10 cellular contexts compared by ENCODE assay signal in genomic region chr5:112863549-112863948, GRCh38. TPM values are rescaled to one million over a fixed set of nuclear protein-coding genes. Genes with fewer than 3 reads are reported as not detected.
DNase-seq lines count a peak whose midpoint lies in the region; ATAC-seq and TF ChIP-seq lines count a peak whose summit lies in the region.
"Had no signal": no experiment of that assay in that cellular context is flagged by ENCODE, and none has a peak within 500 bp of the region (broad histone marks: within the 10 kb centered on the region; RNA-seq: fewer than 3 reads in every experiment).

No MANE protein-coding gene starts in this region.

- DNase-seq in CD14-positive monocyte (ENCODE audit: low spot score) = no peak
- DNase-seq in H9 = no peak
- DNase-seq in adrenal gland = peak; percentile 34 to 76 (median 64)
- DNase-seq in mesothelial cell of epicardium (ENCODE audit: low spot score in 2 of 2, unreplicated experiment in 2 of 2) = no peak
- DNase-seq in GF-D8 (lab: John Stamatoyannopoulos, UW) = no peak
- DNase-seq: NCI-H187 had no signal

- intact Hi-C loops in CD14-positive monocyte (cut with micrococcal nuclease) (loop anchor here in 1 of 2 donors (5.0 kb wide), 2 partner anchors 59 to 114 kb away; partner anchors contain the start of genes DCP2 and REEP5), adrenal gland (cut with DNase I) (loop anchor here in 1 of 2 donors (10.0 kb wide), 1 partner anchor 61 kb away; the partner anchor contains the start of gene REEP5)

- H3K27me3 Mint-ChIP-seq in CD14-positive monocyte (ENCODE audit: low read depth in 3 of 3) (no peaks in the 10 kb centered on the region), H9 (ENCODE audit: low read depth) (peaks cover 15% of the 10 kb centered on the region), mesothelial cell of epicardium (ENCODE audit: low read depth) (no peaks in the 10 kb centered on the region)

- H2BK120ac ChIP-seq in H9 (ENCODE audit: low read depth, low read length, poor library complexity, severe bottlenecking) = no peak overlapping the region

- H2BK20ac ChIP-seq in H9 (ENCODE audit: low read depth, low read length, poor library complexity, severe bottlenecking) = no peak overlapping the region

- H3K27ac ChIP-seq in H9 (ENCODE audit: insufficient read length, low read depth, low read length) (no peak overlapping the region), adrenal gland (no peak overlapping the region)
- H3K27ac ChIP-seq: thoracic aorta had no signal

- H3K4me1 Mint-ChIP-seq in CD14-positive monocyte (peaks cover 32% of the 10 kb centered on the region), H9 (peaks cover 13 to 19% of the 10 kb centered on the region in 2 experiments), mesothelial cell of epicardium (peaks cover 26% of the 10 kb centered on the region)

- no peak overlapping the region for H4K91ac ChIP-seq in H9 (ENCODE audit: insufficient read length, low read depth, low read length)

- H4K5ac ChIP-seq in H9 (ENCODE audit: insufficient read length, low read depth, low read length) = no peak overlapping the region

- peak overlapping the region in 4 of 7 donors; percentile 9 to 70 (median 52) for H3K27ac Mint-ChIP-seq in CD14-positive monocyte
- H3K27ac Mint-ChIP-seq in H9 = peak overlapping the region in 2 of 3 experiments; percentile 24 to 34; a peak in 1 of 7 replicates
- H3K27ac Mint-ChIP-seq in mesothelial cell of epicardium = peak overlapping the region; percentile 67

- no peak overlapping the region for H3K23ac ChIP-seq in H9 (ENCODE audit: insufficient read length, low read depth, low read length)

- no peak overlapping the region for H3T11ph ChIP-seq in H9 (ENCODE audit: low read length)

- no peak overlapping the region for H3K4me3 Mint-ChIP-seq in CD14-positive monocyte
- H3K4me3 Mint-ChIP-seq in H9 = peak overlapping the region; percentile 51 to 95; a peak in 3 of 5 replicates
- peak overlapping the region; percentile 39 for H3K4me3 Mint-ChIP-seq in mesothelial cell of epicardium

- peaks cover 0 to 47% of the 10 kb centered on the region in 2 donors for H3K36me3 ChIP-seq in adrenal gland (replicated peaks in 1 of 2)

- peaks cover 3% of the 10 kb centered on the region for H3K79me1 ChIP-seq in H9 (ENCODE audit: insufficient read depth, low read depth, low read length, poor library complexity, severe bottlenecking)

- no peak for TF ChIP-seq POLR2A in adrenal gland (IDR thresholded peaks at IDR 0.05)

- no peak overlapping the region for H2BK15ac ChIP-seq in H9 (ENCODE audit: low read depth, low read length)

- peaks cover 4% of the 10 kb centered on the region for H3K23me2 ChIP-seq in H9 (ENCODE audit: insufficient read length, low read depth, low read length, poor library complexity, severe bottlenecking)

- no peaks in the 10 kb centered on the region for H4K20me1 ChIP-seq in H9 (ENCODE audit: control insufficient read depth, insufficient read depth, insufficient read length)

- peaks cover 36 to 55% of the 10 kb centered on the region in 2 donors for H3K36me3 Mint-ChIP-seq in CD14-positive monocyte
- H3K36me3 Mint-ChIP-seq in H9 (ENCODE audit: insufficient read depth in 1 of 3, low read depth in 3 of 3) = peaks cover 40 to 65% (median 44%) of the 10 kb centered on the region in 3 experiments
- H3K36me3 Mint-ChIP-seq in mesothelial cell of epicardium = peaks cover 12% of the 10 kb centered on the region

- no peak overlapping the region for H4K8ac ChIP-seq in H9 (replicated peaks; ENCODE audit: insufficient read length, low read depth, low read length)

- H3K4ac ChIP-seq in H9 (ENCODE audit: low read depth, low read length) = no peak overlapping the region

- H3K9me3 Mint-ChIP-seq in CD14-positive monocyte (peaks cover 0 to 3% (median 0%) of the 10 kb centered on the region in 7 donors), H9 (peaks cover 0 to 4% of the 10 kb centered on the region in 2 experiments; a peak in 2 of 5 replicates), mesothelial cell of epicardium (no peaks in the 10 kb centered on the region)

- H3K4me1 ChIP-seq in H9 (ENCODE audit: insufficient read depth, low read length) = no peaks in the 10 kb centered on the region
- peaks cover 9 to 31% of the 10 kb centered on the region in 2 donors for H3K4me1 ChIP-seq in adrenal gland (replicated peaks in 1 of 2)

- H3K4me2 ChIP-seq in H9 (ENCODE audit: insufficient read depth, insufficient read length, low read length) = no peak overlapping the region

- no peak overlapping the region for H2BK12ac ChIP-seq in H9 (ENCODE audit: insufficient read length, low read depth, low read length)

- H3K27me3 ChIP-seq in H9 (ENCODE audit: insufficient read depth, low read length) = no peaks in the 10 kb centered on the region
- no peaks in the 10 kb centered on the region for H3K27me3 ChIP-seq in adrenal gland

- no peaks in the 10 kb centered on the region for H3K9me3 ChIP-seq in H9 (ENCODE audit: control insufficient read depth, low read depth, low read length)
- no peaks in the 10 kb centered on the region for H3K9me3 ChIP-seq in adrenal gland (replicated peaks in 1 of 3)
- H3K9me3 ChIP-seq: thoracic aorta had no signal

- no peak overlapping the region for H3K4me3 ChIP-seq in adrenal gland
- H3K4me3 ChIP-seq: thoracic aorta had no signal

- no peak overlapping the region for H3K56ac ChIP-seq in H9 (ENCODE audit: insufficient read length, low read depth, low read length)

- TF ChIP-seq CTCF in CD14-positive monocyte (IDR thresholded peaks at IDR 0.05) = no peak
- TF ChIP-seq CTCF in H9 (conservative IDR thresholded peaks at IDR 0.05) = no peak
- no peak for TF ChIP-seq CTCF in adrenal gland (IDR thresholded peaks at IDR 0.05)
- TF ChIP-seq CTCF in mesothelial cell of epicardium (IDR thresholded peaks at IDR 0.05; ENCODE audit: unreplicated experiment) = no peak

- peaks cover 17% of the 10 kb centered on the region; the same call in 1 of the 2 replicates for H3K79me2 ChIP-seq in H9 (ENCODE audit: insufficient read depth, low read length)

- H3K9ac ChIP-seq in H9 (ENCODE audit: extremely low read depth, insufficient read length, low read length) = no peak overlapping the region

- no peak overlapping the region for H2BK5ac ChIP-seq in H9 (ENCODE audit: insufficient read length, low read length)

- no peak overlapping the region for H2AFZ ChIP-seq in H9 (ENCODE audit: low read length)

- H2AK5ac ChIP-seq in H9 (ENCODE audit: insufficient read length, low read length) = no peak overlapping the region

- no peak overlapping the region for H3K14ac ChIP-seq in H9 (ENCODE audit: insufficient read depth, low read length)

- WGBS in H9 (ENCODE audit: extremely low coverage, insufficient read length, low lambda C conversion rate) = no CpG with 5 or more reads among the region's 4 CpGs
- WGBS in adrenal gland, 4 donors = 50 to 71% (median 65%) methylated on average over 4 of the region's 4 CpGs

- ATAC-seq in GM21360 (IDR thresholded peaks at IDR 0.05; ENCODE audit: unreplicated experiment) = no peak
- no peak for ATAC-seq in HG03460 (IDR thresholded peaks at IDR 0.05; ENCODE audit: unreplicated experiment)
- ATAC-seq in activated CD4-positive, CD25-positive, alpha-beta regulatory T cell treated with anti-CD3 and anti-CD28 coated beads, Interleukin-2, amount 50 U/mL, for 24 hours = no peak

- H3K18ac ChIP-seq in H9 (ENCODE audit: insufficient read length, low read depth, low read length) = no peak overlapping the region

RNA-seq across cellular contexts. Expression of gene SRP19, which starts 2.5 kb away (rescaled TPM):
- polyA plus RNA-seq in CD14-positive monocyte (10 to 100 TPM; 71.9 to 87.4 TPM), adrenal gland (100 to 1,000 TPM in 2 of 3 donors, 10 to 100 TPM in 1; 91.1 to 247 (median 150) TPM)
- total RNA-seq in H9 (2021) (78.9 and 82.5 TPM in 2 replicates), adrenal gland (10 to 100 TPM; 18.4 to 82.7 (median 41.8) TPM), mesothelial cell of epicardium (45.6 to 51.3 TPM (median 47.3 TPM) in 3 replicates)

RNA-seq across cellular contexts. Expression of gene REEP5, which starts 58.5 kb away (rescaled TPM):
- 100 to 1,000 TPM; 193 to 200 TPM for polyA plus RNA-seq in CD14-positive monocyte
- total RNA-seq in H9 (2021) = 45.3 and 46.2 TPM in 2 replicates
- 100 to 1,000 TPM in 7 of 8 donors, 10 to 100 TPM in 1; 84.6 to 198 (median 173) TPM for total RNA-seq in adrenal gland
- polyA plus RNA-seq in adrenal gland = 100 to 1,000 TPM in 2 of 3 donors, 10 to 100 TPM in 1; 73.8 to 187 (median 107) TPM
- 32.4 to 35.4 TPM (median 34.7 TPM) in 3 replicates for total RNA-seq in mesothelial cell of epicardium

Comparison
In these comparisons a context has a peak if more than half of its experiments do, and no peak if none do; other contexts are left out.
1. DNase-seq: peak in adrenal gland (7 of 7); none in CD14-positive monocyte (single experiment), H9 (single experiment), mesothelial cell of epicardium (0 of 2) and GF-D8 (single experiment).
2. H3K4me3 Mint-ChIP-seq: peak in H9 (2 of 2) and mesothelial cell of epicardium (single experiment); none in CD14-positive monocyte (0 of 2).
3. Peak in every context shown above with its lines, with median percentiles within 50 percentile points of each other: H3K27ac Mint-ChIP-seq.